ENCODE assay signal across 19 cellular contexts in the genomic region with DNA sequence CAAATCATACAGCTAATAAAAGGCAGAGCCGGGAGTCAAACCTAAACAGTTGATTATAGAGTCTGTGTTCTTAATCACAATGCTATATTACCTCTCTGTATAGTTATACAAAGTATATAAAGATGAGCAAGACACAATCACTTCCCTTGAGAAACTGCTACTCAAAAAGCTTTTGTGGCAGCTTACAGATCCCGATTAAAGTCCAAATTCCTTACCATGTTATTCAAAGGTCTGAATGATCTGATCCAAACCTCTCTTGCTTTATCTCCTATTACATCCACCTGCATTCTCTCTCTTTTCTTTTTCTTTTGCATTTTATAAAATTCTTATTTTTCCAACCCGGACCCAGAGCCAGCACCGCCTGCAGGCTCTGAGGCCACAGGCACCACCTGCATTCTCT.
"Had no signal": no experiment of that assay in that cellular context is flagged by ENCODE, and none has a peak within 500 bp of the region (broad histone marks: within the 10 kb centered on the region; RNA-seq: fewer than 3 reads in every experiment).

No MANE protein-coding gene starts in this region.

- H3K27ac ChIP-seq: esophagus squamous epithelium, gastroesophageal sphincter, left ventricle myocardium inferior, tibial artery, upper lobe of left lung, uterus had no signal

- H3K4me1 ChIP-seq: gastroesophageal sphincter, uterus had no signal

- DNase-seq: effector memory CD8-positive, alpha-beta T cell; esophagus squamous epithelium; foreskin fibroblast; glutamatergic neuron; islet precursor cell; left ventricle myocardium inferior; mesendoderm; natural killer cell; posterior cingulate gyrus; stimulated activated CD4-positive, alpha-beta T cell treated with anti-CD3 and anti-CD28 coated beads, Interleukin-2, amount 100 ng/mL, for 24 hours; stimulated activated naive CD8-positive, alpha-beta T cell treated with anti-CD3 and anti-CD28 coated beads, Interleukin-15, Interleukin-2, amounts not matched to agents 100 U/mL and 50 U/mL, for 24 hours; tibial artery; upper lobe of left lung; uterus had no signal

- H3K4me3 Mint-ChIP-seq: dendritic cell treated with granulocyte-macrophage colony-stimulating factor and Interleukin-4, amounts not matched to agents 40 ng/mL and 50 ng/mL, for 4 days; effector memory CD8-positive, alpha-beta T cell; natural killer cell; neural crest cell had no signal

- H3K27me3 Mint-ChIP-seq: dendritic cell treated with granulocyte-macrophage colony-stimulating factor and Interleukin-4, amounts not matched to agents 40 ng/mL and 50 ng/mL, for 4 days; effector memory CD8-positive, alpha-beta T cell had no signal

- ATAC-seq: effector memory CD8-positive, alpha-beta T cell; gastroesophageal sphincter; natural killer cell; sciatic nerve; stimulated activated naive CD8-positive, alpha-beta T cell treated with anti-CD3 and anti-CD28 coated beads, Interleukin-15, Interleukin-2, amounts not matched to agents 100 U/mL and 50 U/mL, for 24 hours had no signal

- H3K27me3 ChIP-seq: esophagus squamous epithelium, gastroesophageal sphincter, tibial artery, upper lobe of left lung, uterus had no signal

- H3K27ac Mint-ChIP-seq: dendritic cell treated with granulocyte-macrophage colony-stimulating factor and Interleukin-4, amounts not matched to agents 40 ng/mL and 50 ng/mL, for 4 days; effector memory CD8-positive, alpha-beta T cell; natural killer cell had no signal

- H3K9me3 ChIP-seq: esophagus squamous epithelium, gastroesophageal sphincter, left ventricle myocardium inferior, tibial artery, upper lobe of left lung, uterus had no signal

- H3K36me3 ChIP-seq: esophagus squamous epithelium, gastroesophageal sphincter, left ventricle myocardium inferior, tibial artery, upper lobe of left lung, uterus had no signal

- H3K4me3 ChIP-seq: esophagus squamous epithelium, gastroesophageal sphincter, left ventricle myocardium inferior, lung, tibial artery, upper lobe of left lung, uterus had no signal

- H3K9me3 Mint-ChIP-seq: dendritic cell treated with granulocyte-macrophage colony-stimulating factor and Interleukin-4, amounts not matched to agents 40 ng/mL and 50 ng/mL, for 4 days; effector memory CD8-positive, alpha-beta T cell; natural killer cell; neural crest cell had no signal

- H3K36me3 Mint-ChIP-seq: natural killer cell had no signal
